ENCODE assay signal across 23 cellular contexts in genomic region chr16:49081556-49081955, GRCh38.
DNase-seq lines count a peak whose midpoint lies in the region; ATAC-seq lines count a peak whose summit lies in the region.
"Had no signal": no experiment of that assay in that cellular context is flagged by ENCODE, and none has a peak within 500 bp of the region (broad histone marks: within the 10 kb centered on the region; RNA-seq: fewer than 3 reads in every experiment).

No MANE protein-coding gene starts in this region.

- peak; percentile 6 for DNase-seq in NCI-H2107 treated with DMSO at 0.1 percent for 48 hours (lab: John Stamatoyannopoulos, UW; ENCODE audit: unreplicated experiment)
- no peak for DNase-seq in NCI-H2107 (lab: John Stamatoyannopoulos, UW)
- DNase-seq in NCI-H1436 treated with DMSO at 0.1 percent for 48 hours (lab: John Stamatoyannopoulos, UW) = peak; percentile 11
- DNase-seq in RKO (ENCODE audit: low spot score) = peak; percentile 35
- peak; percentile 8 for DNase-seq in epithelial cell of prostate (ENCODE audit: low read depth, low spot score)
- DNase-seq in naive thymus-derived CD8-positive, alpha-beta T cell = no peak
- no peak for DNase-seq in pons (ENCODE audit: low spot score)
- DNase-seq: 8988T; ACHN; BE2C; CD8-positive, alpha-beta memory T cell; DMS153; DND-41; HFFc6; NCI-H1092 treated with DMSO at 0.1 percent for 48 hours; NCI-H146; NCI-H1930; NCI-H524 treated with DMSO at 0.1 percent for 48 hours; NCI-H774; SIG-M5 had no signal

- H3K27ac Mint-ChIP-seq in naive thymus-derived CD8-positive, alpha-beta T cell = no peak overlapping the region
- H3K27ac Mint-ChIP-seq: CD14-positive monocyte; CD8-positive, alpha-beta memory T cell; HFFc6 had no signal

- ATAC-seq in naive thymus-derived CD8-positive, alpha-beta T cell = no peak
- ATAC-seq in HG02623 (IDR thresholded peaks at IDR 0.05; ENCODE audit: unreplicated experiment) = no peak

- no peak overlapping the region for H3K27ac ChIP-seq in epithelial cell of prostate
- H3K27ac ChIP-seq: SK-N-MC had no signal

- H3K9me3 Mint-ChIP-seq in naive thymus-derived CD8-positive, alpha-beta T cell = peaks cover 12 to 55% (median 29%) of the 10 kb centered on the region in 9 donors

- no peaks in the 10 kb centered on the region for H3K4me1 Mint-ChIP-seq in naive thymus-derived CD8-positive, alpha-beta T cell
- H3K4me1 Mint-ChIP-seq: CD14-positive monocyte; CD8-positive, alpha-beta memory T cell had no signal

- POLR2A ChIA-PET in naive thymus-derived CD8-positive, alpha-beta T cell (lab: Charles Lee) = no interaction called here

- no peak overlapping the region for H3K4me3 Mint-ChIP-seq in naive thymus-derived CD8-positive, alpha-beta T cell
- H3K4me3 Mint-ChIP-seq: CD14-positive monocyte; CD8-positive, alpha-beta memory T cell; HFFc6 had no signal

- peaks cover 0 to 8% (median 1%) of the 10 kb centered on the region in 5 donors for H3K27me3 Mint-ChIP-seq in naive thymus-derived CD8-positive, alpha-beta T cell
- H3K27me3 Mint-ChIP-seq: CD8-positive, alpha-beta memory T cell had no signal

- peaks cover 0 to 15% (median 0%) of the 10 kb centered on the region in 3 donors for H3K36me3 Mint-ChIP-seq in naive thymus-derived CD8-positive, alpha-beta T cell
- H3K36me3 Mint-ChIP-seq: CD14-positive monocyte; CD8-positive, alpha-beta memory T cell had no signal

Comparison
In these comparisons a context has a peak if more than half of its experiments do, and no peak if none do; other contexts are left out.
1. DNase-seq: peak in NCI-H2107 treated with DMSO at 0.1 percent for 48 hours (single experiment), NCI-H1436 treated with DMSO at 0.1 percent for 48 hours (single experiment), RKO (single experiment) and epithelial cell of prostate (single experiment); none in NCI-H2107 (single experiment), naive thymus-derived CD8-positive, alpha-beta T cell (0 of 10) and pons (single experiment).